In the genomic region with DNA sequence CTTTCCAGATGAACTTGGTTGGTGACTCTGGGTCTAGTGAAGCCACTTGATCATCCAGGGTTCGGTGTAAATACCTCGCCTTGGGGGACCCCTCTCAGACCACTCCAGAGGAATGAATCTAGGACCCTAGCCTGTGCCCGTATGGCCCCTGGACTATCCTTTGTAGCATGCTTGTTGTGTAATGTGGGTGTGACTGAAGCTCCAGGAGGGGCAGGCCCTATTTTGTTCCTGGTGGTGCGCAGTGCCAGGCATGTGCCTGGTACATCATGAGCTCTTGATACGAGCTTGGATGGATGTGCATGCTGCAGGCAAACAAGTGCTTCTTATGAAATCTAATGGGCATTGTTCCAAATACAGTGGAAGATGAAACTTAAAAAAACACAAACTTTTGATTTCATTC, we compare ENCODE assay signal across 13 cellular contexts.
DNase-seq lines count a peak whose midpoint lies in the region; ATAC-seq and TF ChIP-seq lines count a peak whose summit lies in the region.
"Had no signal": no experiment of that assay in that cellular context is flagged by ENCODE, and none has a peak within 500 bp of the region (broad histone marks: within the 10 kb centered on the region; RNA-seq: fewer than 3 reads in every experiment).

No MANE protein-coding gene starts in this region.

- no peak for TF ChIP-seq POLR2A in upper lobe of left lung (IDR thresholded peaks at IDR 0.05)

- no peak overlapping the region for H3K4me3 ChIP-seq in WERI-Rb-1 (ENCODE audit: low read depth, low read length)
- H3K4me3 ChIP-seq in fibroblast of the aortic adventitia (ENCODE audit: low read depth, low read length), result no peak overlapping the region
- no peak overlapping the region for H3K4me3 ChIP-seq in lower lobe of right lung
- H3K4me3 ChIP-seq in upper lobe of left lung, result no peak overlapping the region
- H3K4me3 ChIP-seq: ascending aorta, suprapubic skin had no signal

- 72 to 78% methylated on average over 5 of the region's 5 CpGs for WGBS in upper lobe of left lung, 2 donors

- no peaks in the 10 kb centered on the region for H3K27me3 ChIP-seq in WERI-Rb-1 (ENCODE audit: insufficient read depth, low read depth, severe bottlenecking)
- no peaks in the 10 kb centered on the region for H3K27me3 ChIP-seq in lower lobe of right lung (ENCODE audit: low read depth)
- H3K27me3 ChIP-seq in upper lobe of left lung, result no peaks in the 10 kb centered on the region
- H3K27me3 ChIP-seq: ascending aorta, suprapubic skin had no signal

- intact Hi-C loops in lower lobe of right lung (cut with DNase I), result no loop called here

- DNase-seq in WERI-Rb-1 (no peak), fibroblast of the aortic adventitia (ENCODE audit: low read depth) (peak; percentile 12), lower lobe of right lung (no peak), upper lobe of left lung (no peak), NCI-H2081 treated with DMSO at 0.1 percent for 48 hours (lab: John Stamatoyannopoulos, UW) (no peak)
- DNase-seq in activated CD8-positive, alpha-beta memory T cell treated with anti-CD3 and anti-CD28 coated beads, Interleukin-2, amount 50 U/mL, for 48 hours, result no peak
- DNase-seq: activated CD4-positive, alpha-beta T cell treated with anti-CD3 and anti-CD28 coated beads, Interleukin-2, amount 50 U/mL, for 4 hours; activated gamma-delta T cell treated with Interleukin-2 at 50 U/mL for 16 hours; DND-41; NCI-H524 treated with DMSO at 0.1 percent for 48 hours had no signal

- H3K4me1 ChIP-seq in lower lobe of right lung (peaks cover 11% of the 10 kb centered on the region), upper lobe of left lung (peaks cover 0 to 5% (median 1%) of the 10 kb centered on the region in 4 donors)

- ATAC-seq in lower lobe of right lung, result peak; percentile 23 to 59
- ATAC-seq in upper lobe of left lung (ENCODE audit: low FRiP score in 2 of 2), result peak; percentile 32 to 68
- ATAC-seq in HG02852 (IDR thresholded peaks at IDR 0.05; ENCODE audit: unreplicated experiment), result no peak

- TF ChIP-seq EP300 in upper lobe of left lung (IDR thresholded peaks at IDR 0.05), result no peak

- H3K27ac ChIP-seq in WERI-Rb-1 (peak overlapping the region; percentile 54), lower lobe of right lung (peak overlapping the region; percentile 18), upper lobe of left lung (no peak overlapping the region)
- H3K27ac ChIP-seq: ascending aorta, suprapubic skin had no signal

- H3K36me3 ChIP-seq in WERI-Rb-1 (no peaks in the 10 kb centered on the region), lower lobe of right lung (no peaks in the 10 kb centered on the region), upper lobe of left lung (no peaks in the 10 kb centered on the region)
- H3K36me3 ChIP-seq: ascending aorta, suprapubic skin had no signal

- TF ChIP-seq CTCF in WERI-Rb-1 (IDR thresholded peaks at IDR 0.05; ENCODE audit: low read depth, low read length) (no peak), fibroblast of the aortic adventitia (IDR thresholded peaks at IDR 0.05; ENCODE audit: insufficient read depth, low read length) (no peak), lower lobe of right lung (IDR thresholded peaks at IDR 0.05) (no peak), upper lobe of left lung (IDR thresholded peaks at IDR 0.05) (no peak)

- H3K9me3 ChIP-seq in WERI-Rb-1 (ENCODE audit: severe bottlenecking), result no peaks in the 10 kb centered on the region
- no peaks in the 10 kb centered on the region for H3K9me3 ChIP-seq in lower lobe of right lung
- H3K9me3 ChIP-seq in upper lobe of left lung, result no peaks in the 10 kb centered on the region
- H3K9me3 ChIP-seq: ascending aorta, suprapubic skin had no signal

Comparison
In these comparisons a context has a peak if more than half of its experiments do, and no peak if none do; other contexts are left out.
1. H3K27ac ChIP-seq: peak in WERI-Rb-1 (single experiment) and lower lobe of right lung (single experiment); none in upper lobe of left lung (0 of 4).